Comparison of ENCODE assay signal across 16 cellular contexts in genomic region chr5:172805736-172806255, GRCh38. TPM values are rescaled to one million over a fixed set of nuclear protein-coding genes. Genes with fewer than 3 reads are reported as not detected.
DNase-seq lines count a peak whose midpoint lies in the region; ATAC-seq and TF ChIP-seq lines count a peak whose summit lies in the region.
"Had no signal": no experiment of that assay in that cellular context is flagged by ENCODE, and none has a peak within 500 bp of the region (broad histone marks: within the 10 kb centered on the region; RNA-seq: fewer than 3 reads in every experiment).

No MANE protein-coding gene starts in this region.

- CTCF ChIA-PET in T-cell (lab: Charles Lee): no interaction called here

- peak overlapping the region; percentile 79 for H3K27ac Mint-ChIP-seq in activated naive CD8-positive, alpha-beta T cell
- no peak overlapping the region for H3K27ac Mint-ChIP-seq in activated naive CD8-positive, alpha-beta T cell treated with anti-CD3 and anti-CD28 coated beads, Interleukin-2, amount 50 U/mL, for 24 hours
- H3K27ac Mint-ChIP-seq in T-cell (peak overlapping the region; percentile 68 to 75), memory B cell (peak overlapping the region; percentile 98)

- no peaks in the 10 kb centered on the region for H3K36me3 Mint-ChIP-seq in activated naive CD8-positive, alpha-beta T cell
- no peaks in the 10 kb centered on the region for H3K36me3 Mint-ChIP-seq in activated naive CD8-positive, alpha-beta T cell treated with anti-CD3 and anti-CD28 coated beads, Interleukin-2, amount 50 U/mL, for 24 hours (ENCODE audit: low read depth)
- H3K36me3 Mint-ChIP-seq in T-cell: no peaks in the 10 kb centered on the region
- peaks cover 2% of the 10 kb centered on the region for H3K36me3 Mint-ChIP-seq in memory B cell

- H3K9me3 ChIP-seq in tibial artery: peaks cover 0 to 8% (median 0%) of the 10 kb centered on the region in 3 donors
- H3K9me3 ChIP-seq: adrenal gland, psoas muscle had no signal

- no peak for TF ChIP-seq CTCF in tibial artery (IDR thresholded peaks at IDR 0.05)

- H3K4me3 ChIP-seq in tibial artery: no peak overlapping the region
- H3K4me3 ChIP-seq: adrenal gland, psoas muscle had no signal

- H3K4me1 Mint-ChIP-seq in activated naive CD8-positive, alpha-beta T cell (ENCODE audit: low read depth): peaks cover 14% of the 10 kb centered on the region
- peaks cover 20% of the 10 kb centered on the region for H3K4me1 Mint-ChIP-seq in activated naive CD8-positive, alpha-beta T cell treated with anti-CD3 and anti-CD28 coated beads, Interleukin-2, amount 50 U/mL, for 24 hours
- H3K4me1 Mint-ChIP-seq in T-cell (peaks cover 12 to 19% (median 15%) of the 10 kb centered on the region in 3 donors), memory B cell (peaks cover 7% of the 10 kb centered on the region)

- H3K27ac ChIP-seq in tibial artery: no peak overlapping the region
- H3K27ac ChIP-seq: psoas muscle had no signal

- intact Hi-C loops in tibial artery (cut with DNase I; ENCODE audit: low total_unique reads): no loop called here

- H3K36me3 ChIP-seq in tibial artery: no peaks in the 10 kb centered on the region
- H3K36me3 ChIP-seq: adrenal gland had no signal

- H3K9me3 Mint-ChIP-seq in activated naive CD8-positive, alpha-beta T cell (ENCODE audit: low read depth): no peaks in the 10 kb centered on the region
- H3K9me3 Mint-ChIP-seq in activated naive CD8-positive, alpha-beta T cell treated with anti-CD3 and anti-CD28 coated beads, Interleukin-2, amount 50 U/mL, for 24 hours: no peaks in the 10 kb centered on the region
- H3K9me3 Mint-ChIP-seq in T-cell (no peaks in the 10 kb centered on the region), memory B cell (peaks cover 2% of the 10 kb centered on the region)

- ATAC-seq in activated naive CD8-positive, alpha-beta T cell treated with anti-CD3 and anti-CD28 coated beads, Interleukin-2, amount 50 U/mL, for 24 hours: no peak
- ATAC-seq in T-cell (replicated peaks in 1 of 4) (no peak), memory B cell (ENCODE audit: low read depth) (no peak)
- ATAC-seq: left cardiac atrium; psoas muscle; stimulated activated naive CD8-positive, alpha-beta T cell treated with anti-CD3 and anti-CD28 coated beads, Interleukin-15, amount 100 ng/mL, for 72 hours had no signal

- no peak for DNase-seq in activated naive CD8-positive, alpha-beta T cell treated with anti-CD3 and anti-CD28 coated beads, Interleukin-2, amount 50 U/mL, for 24 hours
- no peak for DNase-seq in T-cell
- DNase-seq in memory B cell (ENCODE audit: low spot score in 2 of 2): no peak
- DNase-seq in tibial artery: peak; percentile 50 to 67
- no peak for DNase-seq in NCI-H82 (lab: John Stamatoyannopoulos, UW)
- DNase-seq in amniotic stem cell (lab: John Stamatoyannopoulos, UW): no peak
- DNase-seq in NOMO-1 (lab: John Stamatoyannopoulos, UW; ENCODE audit: unreplicated experiment in 2 of 2): no peak
- DNase-seq: activated CD4-positive, CD25-positive, alpha-beta regulatory T cell treated with anti-CD3 and anti-CD28 coated beads, Interleukin-2, amount 50 U/mL, for 72 hours; DMS 273 treated with DMSO at 0.1 percent for 48 hours; left cardiac atrium; NCI-H1436 treated with DMSO at 0.1 percent for 48 hours; psoas muscle; SHP77 treated with DMSO at 0.1 percent for 48 hours; stimulated activated naive CD8-positive, alpha-beta T cell treated with anti-CD3 and anti-CD28 coated beads, Interleukin-15, amount 100 ng/mL, for 72 hours had no signal

- H3K4me3 Mint-ChIP-seq in activated naive CD8-positive, alpha-beta T cell: no peak overlapping the region
- no peak overlapping the region for H3K4me3 Mint-ChIP-seq in activated naive CD8-positive, alpha-beta T cell treated with anti-CD3 and anti-CD28 coated beads, Interleukin-2, amount 50 U/mL, for 24 hours
- H3K4me3 Mint-ChIP-seq in T-cell: no peak overlapping the region
- no peak overlapping the region for H3K4me3 Mint-ChIP-seq in memory B cell
- H3K4me3 Mint-ChIP-seq: stimulated activated naive CD8-positive, alpha-beta T cell treated with anti-CD3 and anti-CD28 coated beads, Interleukin-15, amount 100 ng/mL, for 72 hours had no signal

- no peaks in the 10 kb centered on the region for H3K27me3 ChIP-seq in tibial artery
- H3K27me3 ChIP-seq: adrenal gland had no signal

- POLR2A ChIA-PET in T-cell (lab: Charles Lee): no interaction called here

- H3K27me3 Mint-ChIP-seq in activated naive CD8-positive, alpha-beta T cell: no peaks in the 10 kb centered on the region
- no peaks in the 10 kb centered on the region for H3K27me3 Mint-ChIP-seq in activated naive CD8-positive, alpha-beta T cell treated with anti-CD3 and anti-CD28 coated beads, Interleukin-2, amount 50 U/mL, for 24 hours
- H3K27me3 Mint-ChIP-seq in T-cell (no peaks in the 10 kb centered on the region), memory B cell (no peaks in the 10 kb centered on the region)
- H3K27me3 Mint-ChIP-seq: stimulated activated naive CD8-positive, alpha-beta T cell treated with anti-CD3 and anti-CD28 coated beads, Interleukin-15, amount 100 ng/mL, for 72 hours had no signal

- H3K4me1 ChIP-seq in tibial artery: peaks cover 0 to 9% (median 5%) of the 10 kb centered on the region in 4 donors
- H3K4me1 ChIP-seq: psoas muscle had no signal

RNA-seq across cellular contexts. Expression of gene ERGIC1, which starts 28.3 kb away (rescaled TPM):
- total RNA-seq in T-cell: 10 to 100 TPM; 45.5 to 67.7 (median 46.8) TPM

RNA-seq across cellular contexts. Expression of gene DUSP1, which starts 34.8 kb away (rescaled TPM):
- total RNA-seq in T-cell: 1,000 to 10,000 TPM in 2 of 5 donors, 10 to 100 TPM in 3; 22.6 to 1,564 (median 28.9) TPM

Comparison
In these comparisons a context has a peak if more than half of its experiments do, and no peak if none do; other contexts are left out.
1. DNase-seq: peak in tibial artery (2 of 2); none in activated naive CD8-positive, alpha-beta T cell treated with anti-CD3 and anti-CD28 coated beads, Interleukin-2, amount 50 U/mL, for 24 hours (single experiment), T-cell (0 of 34), memory B cell (0 of 2), NCI-H82 (single experiment), amniotic stem cell (single experiment) and NOMO-1 (0 of 2).